Comparison of ENCODE assay signal across 2 cellular contexts in the genomic region with DNA sequence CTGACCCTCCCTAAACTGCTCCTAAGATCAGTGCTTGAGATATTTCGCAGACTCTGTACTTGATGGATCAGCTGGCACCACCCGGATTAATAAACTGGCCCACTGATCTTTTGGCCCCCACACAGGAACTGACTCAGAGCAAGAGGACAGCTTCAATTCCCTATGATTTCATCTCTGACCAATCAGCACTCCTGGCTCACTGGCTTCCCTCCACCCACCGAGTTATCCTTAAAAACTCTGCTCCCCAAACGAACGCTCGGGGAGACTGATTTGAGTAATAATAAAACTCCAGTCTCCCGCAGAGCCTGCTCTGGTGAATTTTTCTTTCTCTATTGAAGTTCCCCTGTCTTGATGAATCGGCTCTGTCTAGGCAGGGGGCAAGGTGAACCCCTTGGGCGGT.
TF ChIP-seq lines count a peak whose summit lies in the region.

No MANE protein-coding gene starts in this region.

TF ChIP-seq in GM23338, 12 proteins besides CTCF, POLR2A, EP300 and RAD21 (continues in another document):
- no peak for TF ChIP-seq POLR2AphosphoS5 (IDR thresholded peaks at IDR 0.05; ENCODE audit: low read depth)
- TF ChIP-seq, protein P1, sequence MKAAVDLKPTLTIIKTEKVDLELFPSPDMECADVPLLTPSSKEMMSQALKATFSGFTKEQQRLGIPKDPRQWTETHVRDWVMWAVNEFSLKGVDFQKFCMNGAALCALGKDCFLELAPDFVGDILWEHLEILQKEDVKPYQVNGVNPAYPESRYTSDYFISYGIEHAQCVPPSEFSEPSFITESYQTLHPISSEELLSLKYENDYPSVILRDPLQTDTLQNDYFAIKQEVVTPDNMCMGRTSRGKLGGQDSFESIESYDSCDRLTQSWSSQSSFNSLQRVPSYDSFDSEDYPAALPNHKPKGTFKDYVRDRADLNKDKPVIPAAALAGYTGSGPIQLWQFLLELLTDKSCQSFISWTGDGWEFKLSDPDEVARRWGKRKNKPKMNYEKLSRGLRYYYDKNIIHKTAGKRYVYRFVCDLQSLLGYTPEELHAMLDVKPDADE (IDR thresholded peaks at IDR 0.05), result no peak
- no peak for TF ChIP-seq EZH2 (IDR thresholded peaks at IDR 0.05; ENCODE audit: low read depth, unreplicated experiment)
- TF ChIP-seq ZNF331 (CRISPR knock-in tag; IDR thresholded peaks at IDR 0.05; ENCODE audit: low read depth), result no peak
- TF ChIP-seq ZNF114 (CRISPR knock-in tag; IDR thresholded peaks at IDR 0.05), result no peak
- TF ChIP-seq STAT1 (IDR thresholded peaks at IDR 0.05; ENCODE audit: unreplicated experiment), result no peak
- TF ChIP-seq, protein P2, sequence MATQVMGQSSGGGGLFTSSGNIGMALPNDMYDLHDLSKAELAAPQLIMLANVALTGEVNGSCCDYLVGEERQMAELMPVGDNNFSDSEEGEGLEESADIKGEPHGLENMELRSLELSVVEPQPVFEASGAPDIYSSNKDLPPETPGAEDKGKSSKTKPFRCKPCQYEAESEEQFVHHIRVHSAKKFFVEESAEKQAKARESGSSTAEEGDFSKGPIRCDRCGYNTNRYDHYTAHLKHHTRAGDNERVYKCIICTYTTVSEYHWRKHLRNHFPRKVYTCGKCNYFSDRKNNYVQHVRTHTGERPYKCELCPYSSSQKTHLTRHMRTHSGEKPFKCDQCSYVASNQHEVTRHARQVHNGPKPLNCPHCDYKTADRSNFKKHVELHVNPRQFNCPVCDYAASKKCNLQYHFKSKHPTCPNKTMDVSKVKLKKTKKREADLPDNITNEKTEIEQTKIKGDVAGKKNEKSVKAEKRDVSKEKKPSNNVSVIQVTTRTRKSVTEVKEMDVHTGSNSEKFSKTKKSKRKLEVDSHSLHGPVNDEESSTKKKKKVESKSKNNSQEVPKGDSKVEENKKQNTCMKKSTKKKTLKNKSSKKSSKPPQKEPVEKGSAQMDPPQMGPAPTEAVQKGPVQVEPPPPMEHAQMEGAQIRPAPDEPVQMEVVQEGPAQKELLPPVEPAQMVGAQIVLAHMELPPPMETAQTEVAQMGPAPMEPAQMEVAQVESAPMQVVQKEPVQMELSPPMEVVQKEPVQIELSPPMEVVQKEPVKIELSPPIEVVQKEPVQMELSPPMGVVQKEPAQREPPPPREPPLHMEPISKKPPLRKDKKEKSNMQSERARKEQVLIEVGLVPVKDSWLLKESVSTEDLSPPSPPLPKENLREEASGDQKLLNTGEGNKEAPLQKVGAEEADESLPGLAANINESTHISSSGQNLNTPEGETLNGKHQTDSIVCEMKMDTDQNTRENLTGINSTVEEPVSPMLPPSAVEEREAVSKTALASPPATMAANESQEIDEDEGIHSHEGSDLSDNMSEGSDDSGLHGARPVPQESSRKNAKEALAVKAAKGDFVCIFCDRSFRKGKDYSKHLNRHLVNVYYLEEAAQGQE (IDR thresholded peaks at IDR 0.05; ENCODE audit: unreplicated experiment), result no peak
- TF ChIP-seq, protein P3, sequence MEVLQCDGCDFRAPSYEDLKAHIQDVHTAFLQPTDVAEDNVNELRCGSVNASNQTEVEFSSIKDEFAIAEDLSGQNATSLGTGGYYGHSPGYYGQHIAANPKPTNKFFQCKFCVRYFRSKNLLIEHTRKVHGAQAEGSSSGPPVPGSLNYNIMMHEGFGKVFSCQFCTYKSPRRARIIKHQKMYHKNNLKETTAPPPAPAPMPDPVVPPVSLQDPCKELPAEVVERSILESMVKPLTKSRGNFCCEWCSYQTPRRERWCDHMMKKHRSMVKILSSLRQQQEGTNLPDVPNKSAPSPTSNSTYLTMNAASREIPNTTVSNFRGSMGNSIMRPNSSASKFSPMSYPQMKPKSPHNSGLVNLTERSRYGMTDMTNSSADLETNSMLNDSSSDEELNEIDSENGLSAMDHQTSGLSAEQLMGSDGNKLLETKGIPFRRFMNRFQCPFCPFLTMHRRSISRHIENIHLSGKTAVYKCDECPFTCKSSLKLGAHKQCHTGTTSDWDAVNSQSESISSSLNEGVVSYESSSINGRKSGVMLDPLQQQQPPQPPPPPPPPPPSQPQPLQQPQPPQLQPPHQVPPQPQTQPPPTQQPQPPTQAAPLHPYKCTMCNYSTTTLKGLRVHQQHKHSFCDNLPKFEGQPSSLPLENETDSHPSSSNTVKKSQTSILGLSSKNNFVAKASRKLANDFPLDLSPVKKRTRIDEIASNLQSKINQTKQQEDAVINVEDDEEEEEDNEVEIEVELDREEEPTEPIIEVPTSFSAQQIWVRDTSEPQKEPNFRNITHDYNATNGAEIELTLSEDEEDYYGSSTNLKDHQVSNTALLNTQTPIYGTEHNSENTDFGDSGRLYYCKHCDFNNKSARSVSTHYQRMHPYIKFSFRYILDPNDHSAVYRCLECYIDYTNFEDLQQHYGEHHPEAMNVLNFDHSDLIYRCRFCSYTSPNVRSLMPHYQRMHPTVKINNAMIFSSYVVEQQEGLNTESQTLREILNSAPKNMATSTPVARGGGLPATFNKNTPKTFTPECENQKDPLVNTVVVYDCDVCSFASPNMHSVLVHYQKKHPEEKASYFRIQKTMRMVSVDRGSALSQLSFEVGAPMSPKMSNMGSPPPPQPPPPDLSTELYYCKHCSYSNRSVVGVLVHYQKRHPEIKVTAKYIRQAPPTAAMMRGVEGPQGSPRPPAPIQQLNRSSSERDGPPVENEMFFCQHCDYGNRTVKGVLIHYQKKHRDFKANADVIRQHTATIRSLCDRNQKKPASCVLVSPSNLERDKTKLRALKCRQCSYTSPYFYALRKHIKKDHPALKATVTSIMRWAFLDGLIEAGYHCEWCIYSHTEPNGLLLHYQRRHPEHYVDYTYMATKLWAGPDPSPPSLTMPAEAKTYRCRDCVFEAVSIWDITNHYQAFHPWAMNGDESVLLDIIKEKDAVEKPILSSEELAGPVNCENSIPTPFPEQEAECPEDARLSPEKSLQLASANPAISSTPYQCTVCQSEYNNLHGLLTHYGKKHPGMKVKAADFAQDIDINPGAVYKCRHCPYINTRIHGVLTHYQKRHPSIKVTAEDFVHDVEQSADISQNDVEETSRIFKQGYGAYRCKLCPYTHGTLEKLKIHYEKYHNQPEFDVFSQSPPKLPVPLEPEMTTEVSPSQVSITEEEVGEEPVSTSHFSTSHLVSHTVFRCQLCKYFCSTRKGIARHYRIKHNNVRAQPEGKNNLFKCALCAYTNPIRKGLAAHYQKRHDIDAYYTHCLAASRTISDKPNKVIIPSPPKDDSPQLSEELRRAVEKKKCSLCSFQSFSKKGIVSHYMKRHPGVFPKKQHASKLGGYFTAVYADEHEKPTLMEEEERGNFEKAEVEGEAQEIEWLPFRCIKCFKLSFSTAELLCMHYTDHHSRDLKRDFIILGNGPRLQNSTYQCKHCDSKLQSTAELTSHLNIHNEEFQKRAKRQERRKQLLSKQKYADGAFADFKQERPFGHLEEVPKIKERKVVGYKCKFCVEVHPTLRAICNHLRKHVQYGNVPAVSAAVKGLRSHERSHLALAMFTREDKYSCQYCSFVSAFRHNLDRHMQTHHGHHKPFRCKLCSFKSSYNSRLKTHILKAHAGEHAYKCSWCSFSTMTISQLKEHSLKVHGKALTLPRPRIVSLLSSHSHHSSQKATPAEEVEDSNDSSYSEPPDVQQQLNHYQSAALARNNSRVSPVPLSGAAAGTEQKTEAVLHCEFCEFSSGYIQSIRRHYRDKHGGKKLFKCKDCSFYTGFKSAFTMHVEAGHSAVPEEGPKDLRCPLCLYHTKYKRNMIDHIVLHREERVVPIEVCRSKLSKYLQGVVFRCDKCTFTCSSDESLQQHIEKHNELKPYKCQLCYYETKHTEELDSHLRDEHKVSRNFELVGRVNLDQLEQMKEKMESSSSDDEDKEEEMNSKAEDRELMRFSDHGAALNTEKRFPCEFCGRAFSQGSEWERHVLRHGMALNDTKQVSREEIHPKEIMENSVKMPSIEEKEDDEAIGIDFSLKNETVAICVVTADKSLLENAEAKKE (CRISPR knock-in tag; IDR thresholded peaks at IDR 0.05), result no peak
- no peak for TF ChIP-seq CREB1 (CRISPR knock-in tag; IDR thresholded peaks at IDR 0.05; ENCODE audit: low read depth)
- TF ChIP-seq JUNB (IDR thresholded peaks at IDR 0.05; ENCODE audit: unreplicated experiment), result no peak

TF ChIP-seq in H1, 55 proteins besides CTCF, POLR2A, EP300 and RAD21:
- TF ChIP-seq SP1 (IDR thresholded peaks at IDR 0.05; ENCODE audit: low read depth, low read length) (no peak), ZNF274 (IDR thresholded peaks at IDR 0.05; ENCODE audit: borderline replicate concordance, extremely low read depth, low read length) (no peak), GTF2F1 (IDR thresholded peaks at IDR 0.05; ENCODE audit: borderline replicate concordance, low read depth, low read length) (no peak), CREB1 (IDR thresholded peaks at IDR 0.05) (no peak), TAF7 (optimal IDR thresholded peaks at IDR 0.05; ENCODE audit: borderline replicate concordance, low read depth, low read length) (no peak), SIN3A (conservative IDR thresholded peaks at IDR 0.05 in 1 of 2, IDR thresholded peaks at IDR 0.05 in 1 of 2; ENCODE audit: low read depth in 1 of 2, low read length in 2 of 2) (no peak), CHD1 (IDR thresholded peaks at IDR 0.05; ENCODE audit: low read depth, low read length) (no peak), SAP30 (IDR thresholded peaks at IDR 0.05; ENCODE audit: insufficient read depth, insufficient replicate concordance, low read length) (no peak), SUZ12 (IDR thresholded peaks at IDR 0.05; ENCODE audit: low read length) (no peak), SP4 (IDR thresholded peaks at IDR 0.05; ENCODE audit: low read length) (no peak), BACH1 (IDR thresholded peaks at IDR 0.05; ENCODE audit: low read length) (no peak), PHF8 (conservative IDR thresholded peaks at IDR 0.05; ENCODE audit: low read depth, low read length) (no peak), HDAC2 (IDR thresholded peaks at IDR 0.05; ENCODE audit: borderline replicate concordance in 1 of 2, low read depth in 2 of 2, low read length in 2 of 2) (no peak), BCL11A (IDR thresholded peaks at IDR 0.05; ENCODE audit: low read depth in 2 of 2, low read length in 2 of 2) (no peak), TBP (IDR thresholded peaks at IDR 0.05; ENCODE audit: low read depth, low read length) (no peak)
- TF ChIP-seq, protein P4, sequence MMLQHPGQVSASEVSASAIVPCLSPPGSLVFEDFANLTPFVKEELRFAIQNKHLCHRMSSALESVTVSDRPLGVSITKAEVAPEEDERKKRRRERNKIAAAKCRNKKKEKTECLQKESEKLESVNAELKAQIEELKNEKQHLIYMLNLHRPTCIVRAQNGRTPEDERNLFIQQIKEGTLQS (IDR thresholded peaks at IDR 0.05; ENCODE audit: insufficient read depth, low read depth, low read length), result no peak
